9 cellular contexts compared by ENCODE assay signal in the genomic region with DNA sequence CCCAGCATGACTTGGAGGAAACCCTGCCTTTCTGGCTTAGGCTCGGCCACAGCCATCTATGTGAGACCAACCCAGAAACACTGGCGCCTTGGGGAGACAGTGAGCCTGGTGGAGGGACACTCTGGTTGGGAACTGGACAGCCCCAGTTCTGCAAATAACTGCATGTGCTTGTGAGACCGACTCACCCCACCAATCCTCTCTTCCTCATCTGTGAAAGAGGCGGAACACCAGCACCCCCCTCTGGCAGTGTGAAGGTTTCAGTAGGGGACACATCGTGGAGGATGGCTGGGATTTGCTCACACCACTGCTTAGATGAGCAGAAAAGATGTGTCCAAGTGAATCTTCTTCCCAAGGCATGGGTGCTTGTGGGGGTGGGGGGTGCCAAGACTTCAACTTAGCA. TPM values are rescaled to one million over a fixed set of nuclear protein-coding genes. Genes with fewer than 3 reads are reported as not detected.
A peak's percentile ranks its signal among the peaks of the same experiment; 100 is the strongest.
DNase-seq lines count a peak whose midpoint lies in the region; TF ChIP-seq lines count a peak whose summit lies in the region.
"Had no signal": no experiment of that assay in that cellular context is flagged by ENCODE, and none has a peak within 500 bp of the region (broad histone marks: within the 10 kb centered on the region; RNA-seq: fewer than 3 reads in every experiment).

No MANE protein-coding gene starts in this region.

- no peak for TF ChIP-seq POLR2A in prostate gland (IDR thresholded peaks at IDR 0.05)

- DNase-seq in AG20443 (ENCODE audit: low spot score), result peak; percentile 52
- DNase-seq in GM13976 (ENCODE audit: low spot score), result peak; percentile 49
- DNase-seq in OCI-M1 (lab: John Stamatoyannopoulos, UW), result peak; percentile 80
- DNase-seq in cardiac fibroblast (ENCODE audit: low read depth in 2 of 2), result peak; percentile 45 to 54
- peak; percentile 34 for DNase-seq in prostate gland (ENCODE audit: low spot score)
- no peak for DNase-seq in central memory CD4-positive, alpha-beta T cell
- no peak for DNase-seq in KG1 (lab: John Stamatoyannopoulos, UW)
- no peak for DNase-seq in foreskin melanocyte

- 48% methylated on average over 5 of the region's 5 CpGs for WGBS in prostate gland

- no peaks in the 10 kb centered on the region for H3K4me1 ChIP-seq in prostate gland (replicated peaks)

- H3K27me3 ChIP-seq in prostate gland (replicated peaks; ENCODE audit: insufficient read depth), result no peaks in the 10 kb centered on the region

- no peak overlapping the region for H3K27ac ChIP-seq in prostate gland
- H3K27ac ChIP-seq: dorsolateral prefrontal cortex had no signal

- H3K4me3 ChIP-seq in cardiac fibroblast (replicated peaks in 1 of 2; ENCODE audit: low read depth in 2 of 2, low read length in 2 of 2) (no peak overlapping the region), prostate gland (no peak overlapping the region)
- H3K4me3 ChIP-seq: dorsolateral prefrontal cortex had no signal

- H3K9me3 ChIP-seq in prostate gland, result no peaks in the 10 kb centered on the region

- TF ChIP-seq CTCF in GM13976 (IDR thresholded peaks at IDR 0.05; ENCODE audit: borderline replicate concordance, control extremely low read depth, extremely low read depth, insufficient read depth, missing control alignments), result peak; percentile 13
- TF ChIP-seq CTCF in cardiac fibroblast (IDR thresholded peaks at IDR 0.05; ENCODE audit: low read depth, low read length), result peak; percentile 43
- peak in 3 of 4 experiments; percentile 9 to 33 (median 30) for TF ChIP-seq CTCF in prostate gland (IDR thresholded peaks at IDR 0.05)

- no peaks in the 10 kb centered on the region for H3K36me3 ChIP-seq in prostate gland

- in situ Hi-C loops in GM13976 (cut with MboI; ENCODE audit: low sequenced_read_pairs, unreplicated experiment), result loop anchor here (10.0 to 25.0 kb wide), 2 partner anchors 75 to 458 kb away; a partner anchor contains a TSS

- intact Hi-C loops in prostate gland (cut with DNase I), result loop anchor here (10.0 kb wide), 2 partner anchors 85 to 465 kb away; a partner anchor contains a TSS

RNA-seq across cellular contexts. Expression of a gene that starts 43.4 kb away (rescaled TPM):
- 1 to 10 TPM; 2.3 to 4.7 TPM for total RNA-seq in prostate gland

Comparison
In these comparisons a context has a peak if more than half of its experiments do, and no peak if none do; other contexts are left out.
1. DNase-seq: peak in AG20443 (single experiment), GM13976 (single experiment), OCI-M1 (single experiment), cardiac fibroblast (2 of 2) and prostate gland (single experiment); none in central memory CD4-positive, alpha-beta T cell (single experiment), KG1 (single experiment) and foreskin melanocyte (single experiment).
2. Peak in every context shown above with its lines, with median percentiles within 50 percentile points of each other: CTCF ChIP-seq.